In genomic region chr11:47449541-47449940, GRCh38 we compare ENCODE assay signal across 17 cellular contexts. TPM values are rescaled to one million over a fixed set of nuclear protein-coding genes. Genes with fewer than 3 reads are reported as not detected.
DNase-seq lines count a peak whose midpoint lies in the region; ATAC-seq and TF ChIP-seq lines count a peak whose summit lies in the region.
"Had no signal": no experiment of that assay in that cellular context is flagged by ENCODE, and none has a peak within 500 bp of the region (broad histone marks: within the 10 kb centered on the region; RNA-seq: fewer than 3 reads in every experiment).

No MANE protein-coding gene starts in this region.

- H3K4me1 Mint-ChIP-seq in neural crest cell: peaks cover 4% of the 10 kb centered on the region

- H3K4me1 ChIP-seq in SK-N-SH (ENCODE audit: control insufficient read depth in 1 of 2, insufficient read depth in 2 of 2, low read depth in 1 of 2, low read length in 1 of 2) (peaks cover 0 to 11% of the 10 kb centered on the region in 2 experiments; a peak in 1 of 4 replicates), skeletal muscle satellite cell (ENCODE audit: control insufficient read depth, insufficient read depth, low read length) (peaks cover 22% of the 10 kb centered on the region)

- H3K27ac ChIP-seq in SK-N-SH (ENCODE audit: low read depth in 2 of 2, low read length in 1 of 2) (no peak overlapping the region), WERI-Rb-1 (no peak overlapping the region)
- H3K27ac ChIP-seq: 22Rv1 had no signal

- peaks cover 7% of the 10 kb centered on the region for H3F3A ChIP-seq in SK-N-SH (replicated peaks; ENCODE audit: insufficient read depth)

- H3K4me3 ChIP-seq in SK-N-SH (ENCODE audit: low read depth in 2 of 2, low read length in 1 of 2) (no peak overlapping the region), skeletal muscle satellite cell (ENCODE audit: low read length) (no peak overlapping the region), WERI-Rb-1 (ENCODE audit: low read depth, low read length) (no peak overlapping the region)

- H3K9me3 Mint-ChIP-seq in neural crest cell: no peaks in the 10 kb centered on the region
- H3K9me3 Mint-ChIP-seq: CD8-positive, alpha-beta T cell had no signal

- no peak overlapping the region for H3K9ac ChIP-seq in SK-N-SH
- peak overlapping the region; percentile 86 for H3K9ac ChIP-seq in skeletal muscle satellite cell (ENCODE audit: low read depth, low read length)

- H3K27me3 Mint-ChIP-seq in neural crest cell (ENCODE audit: low read depth): no peaks in the 10 kb centered on the region

- H3K27me3 ChIP-seq in SK-N-SH (ENCODE audit: insufficient read depth): no peaks in the 10 kb centered on the region
- H3K27me3 ChIP-seq in skeletal muscle satellite cell (ENCODE audit: control insufficient read depth, insufficient read depth, low read length): no peaks in the 10 kb centered on the region
- H3K27me3 ChIP-seq in WERI-Rb-1 (ENCODE audit: insufficient read depth, low read depth, severe bottlenecking): no peaks in the 10 kb centered on the region

- H3K27ac Mint-ChIP-seq in neural crest cell (ENCODE audit: unreplicated experiment): peak overlapping the region; percentile 75
- H3K27ac Mint-ChIP-seq: CD14-positive monocyte; CD8-positive, alpha-beta T cell; HFFc6 had no signal

- 79% methylated on average over 7 of the region's 8 CpGs for WGBS in SK-N-SH (ENCODE audit: low lambda C conversion rate)

- DNase-seq in SK-N-SH: peak; percentile 37
- DNase-seq in left lobe of liver (ENCODE audit: low spot score): peak; percentile 81
- DNase-seq in neural crest cell (ENCODE audit: low read depth, low spot score): no peak
- DNase-seq in globus pallidus (ENCODE audit: low spot score): no peak
- no peak for DNase-seq in ureter (ENCODE audit: low spot score)
- no peak for DNase-seq in WERI-Rb-1
- DNase-seq: CD8-positive, alpha-beta T cell; COR-L47; DND-41; GDM1; HCEC 1CT; HFFc6 had no signal

- no peak for ATAC-seq in SK-N-SH treated with all-trans-retinoic acid at 6 μM for 48 hours
- peak; percentile 78 for ATAC-seq in left lobe of liver
- ATAC-seq: CD8-positive, alpha-beta T cell had no signal

- no peaks in the 10 kb centered on the region for H3K36me3 Mint-ChIP-seq in neural crest cell (ENCODE audit: low read depth)
- H3K36me3 Mint-ChIP-seq: CD8-positive, alpha-beta T cell had no signal

- H3K9me2 ChIP-seq in SK-N-SH: no peaks in the 10 kb centered on the region

- TF ChIP-seq EP300 in SK-N-SH (IDR thresholded peaks at IDR 0.05; ENCODE audit: borderline replicate concordance in 1 of 2, low read depth in 1 of 2, low read length in 1 of 2): no peak

- no peak overlapping the region for H3K4me3 Mint-ChIP-seq in neural crest cell
- H3K4me3 Mint-ChIP-seq: CD14-positive monocyte; CD8-positive, alpha-beta T cell; HFFc6 had no signal

- H3K36me3 ChIP-seq in SK-N-SH (replicated peaks in 1 of 2; ENCODE audit: control insufficient read depth in 1 of 2, insufficient read depth in 2 of 2, low read length in 1 of 2) (no peaks in the 10 kb centered on the region), skeletal muscle satellite cell (ENCODE audit: insufficient read depth, low read length) (peaks cover 10% of the 10 kb centered on the region), WERI-Rb-1 (no peaks in the 10 kb centered on the region)

- no peak overlapping the region for H2AFZ ChIP-seq in SK-N-SH (ENCODE audit: low read depth)

- H4K20me1 ChIP-seq in SK-N-SH (ENCODE audit: insufficient read depth): no peaks in the 10 kb centered on the region

- H3K4me2 ChIP-seq in SK-N-SH: no peak overlapping the region
- H3K4me2 ChIP-seq in skeletal muscle satellite cell (ENCODE audit: low read length): peak overlapping the region; percentile 79

- no peaks in the 10 kb centered on the region for H3K79me2 ChIP-seq in SK-N-SH (ENCODE audit: insufficient read depth)

- no peak for TF ChIP-seq RAD21 in SK-N-SH (IDR thresholded peaks at IDR 0.05; ENCODE audit: low read length)

- H3K9me3 ChIP-seq in SK-N-SH: no peaks in the 10 kb centered on the region
- H3K9me3 ChIP-seq in skeletal muscle satellite cell (replicated peaks; ENCODE audit: low read length): no peaks in the 10 kb centered on the region
- no peaks in the 10 kb centered on the region for H3K9me3 ChIP-seq in WERI-Rb-1 (ENCODE audit: severe bottlenecking)

- POLR2A ChIA-PET in SK-N-SH (lab: Yijun Ruan, JAX): no interaction called here

- TF ChIP-seq CTCF in SK-N-SH (IDR thresholded peaks at IDR 0.05) (no peak), neural crest cell (conservative IDR thresholded peaks at IDR 0.05) (no peak), WERI-Rb-1 (IDR thresholded peaks at IDR 0.05; ENCODE audit: low read depth, low read length) (no peak)

- CTCF ChIA-PET in SK-N-SH (lab: Yijun Ruan, JAX): interaction anchor here (1.0 to 2.5 kb wide), 2 partner anchors 15 to 75 kb away, joined by 3 to 6 read pairs; no protein-coding TSS in a partner anchor

TF ChIP-seq in SK-N-SH, 30 proteins besides CTCF, POLR2A, EP300 and RAD21 (continues in another document):
- TF ChIP-seq RXRA (IDR thresholded peaks at IDR 0.05; ENCODE audit: borderline replicate concordance, low read depth) (no peak), PBX3 (IDR thresholded peaks at IDR 0.05) (no peak), MAX (IDR thresholded peaks at IDR 0.05; ENCODE audit: low read depth) (no peak), SIN3A (IDR thresholded peaks at IDR 0.05; ENCODE audit: borderline replicate concordance, low read depth, low read length) (no peak), TCF12 (IDR thresholded peaks at IDR 0.05) (no peak), CHD2 (IDR thresholded peaks at IDR 0.05; ENCODE audit: low read length, partially characterized antibody) (no peak), JUND (IDR thresholded peaks at IDR 0.05) (no peak)

TF ChIP-seq in SK-N-SH treated with all-trans-retinoic acid at 6 μM for 48 hours, 23 proteins besides CTCF, POLR2A, EP300 and RAD21 (continues in another document):
- TF ChIP-seq ZC3H10 (CRISPR knock-in tag; IDR thresholded peaks at IDR 0.05): no peak
- TF ChIP-seq ZFP30 (CRISPR knock-in tag; IDR thresholded peaks at IDR 0.05): no peak
- no peak for TF ChIP-seq RARB (CRISPR knock-in tag; IDR thresholded peaks at IDR 0.05)
- no peak for TF ChIP-seq ZFP3 (CRISPR knock-in tag; IDR thresholded peaks at IDR 0.05)
- no peak for TF ChIP-seq TSHZ2 (CRISPR knock-in tag; IDR thresholded peaks at IDR 0.05)
- no peak for TF ChIP-seq TCF4 (CRISPR knock-in tag; IDR thresholded peaks at IDR 0.05; ENCODE audit: borderline replicate concordance)
- no peak for TF ChIP-seq ZNF8 (CRISPR knock-in tag; IDR thresholded peaks at IDR 0.05)
- no peak for TF ChIP-seq PPARA (CRISPR knock-in tag; IDR thresholded peaks at IDR 0.05; ENCODE audit: borderline replicate concordance)
- TF ChIP-seq TOX (CRISPR knock-in tag; IDR thresholded peaks at IDR 0.05; ENCODE audit: borderline replicate concordance): no peak
- TF ChIP-seq ISL1 (CRISPR knock-in tag; IDR thresholded peaks at IDR 0.05): no peak
- TF ChIP-seq SNAI2 (CRISPR knock-in tag; IDR thresholded peaks at IDR 0.05): no peak
- TF ChIP-seq ZNF70 (CRISPR knock-in tag; IDR thresholded peaks at IDR 0.05): no peak
- no peak for TF ChIP-seq ZNF565 (CRISPR knock-in tag; conservative IDR thresholded peaks at IDR 0.05; ENCODE audit: low read depth)

RNA-seq across cellular contexts. Expression of gene RAPSN, which starts 0.6 kb away (rescaled TPM):
- 0.07 and 0.23 TPM in 2 replicates for polyA plus RNA-seq in SK-N-SH (2012; rRNA removed)
- 0.01 and 0.05 TPM in 2 replicates for polyA plus RNA-seq in SK-N-SH (2012; cell fraction: cytosol; rRNA removed)
- 0.50 and 0.52 TPM in 2 replicates for polyA plus RNA-seq in SK-N-SH (2012; cell fraction: nucleus; rRNA removed)
- total RNA-seq in left lobe of liver (0.68 TPM), neural crest cell (0.16 and 0.50 TPM in 2 replicates), ureter (0.44 TPM)
- total RNA-seq in skeletal muscle satellite cell (2012; rRNA removed): 0.76 and 10.3 TPM in 2 replicates
- total RNA-seq: HT-29 had no signal
- polyA plus RNA-seq: CD14-positive monocyte had no signal

RNA-seq across cellular contexts. Expression of gene PSMC3, which starts 23.3 kb away (rescaled TPM):
- 184 and 191 TPM in 2 replicates for polyA plus RNA-seq in SK-N-SH (2012; rRNA removed)
- polyA plus RNA-seq in SK-N-SH (2012; cell fraction: cytosol; rRNA removed): 204 and 247 TPM in 2 replicates
- polyA plus RNA-seq in SK-N-SH (2012; cell fraction: nucleus; rRNA removed): 98.8 and 147 TPM in 2 replicates
- total RNA-seq in left lobe of liver (64.6 TPM), neural crest cell (197 and 205 TPM in 2 replicates), ureter (87.4 TPM)
- 162 and 194 TPM in 2 replicates for total RNA-seq in skeletal muscle satellite cell (2012; rRNA removed)

RNA-seq across cellular contexts. Expression of gene SLC39A13, which starts 41.2 kb away (rescaled TPM):
- 65.5 and 70.7 TPM in 2 replicates for polyA plus RNA-seq in SK-N-SH (2012; rRNA removed)
- 25.2 and 42.6 TPM in 2 replicates for polyA plus RNA-seq in SK-N-SH (2012; cell fraction: cytosol; rRNA removed)
- 288 and 306 TPM in 2 replicates for polyA plus RNA-seq in SK-N-SH (2012; cell fraction: nucleus; rRNA removed)
- total RNA-seq in left lobe of liver (15.8 TPM), neural crest cell (34.5 and 36.0 TPM in 2 replicates), ureter (40.4 TPM)
- total RNA-seq in skeletal muscle satellite cell (2012; rRNA removed): 54.8 and 58.1 TPM in 2 replicates

Comparison
In these comparisons a context has a peak if more than half of its experiments do, and no peak if none do; other contexts are left out.
1. DNase-seq: peak in SK-N-SH (single experiment) and left lobe of liver (single experiment); none in neural crest cell (single experiment), globus pallidus (single experiment), ureter (single experiment) and WERI-Rb-1 (single experiment).